ENCODE assay signal across 16 cellular contexts in genomic region chr16:11140466-11140865, GRCh38.
DNase-seq lines count a peak whose midpoint lies in the region; ATAC-seq and TF ChIP-seq lines count a peak whose summit lies in the region.
"Had no signal": no experiment of that assay in that cellular context is flagged by ENCODE, and none has a peak within 500 bp of the region (broad histone marks: within the 10 kb centered on the region; RNA-seq: fewer than 3 reads in every experiment).

No MANE protein-coding gene starts in this region.

- peaks cover 46% of the 10 kb centered on the region for H3K4me1 Mint-ChIP-seq in activated CD8-positive, alpha-beta memory T cell treated with anti-CD3 and anti-CD28 coated beads, Interleukin-2, amount 10 ng/mL, durations not matched to agents 7 days and 5 days
- peaks cover 20% of the 10 kb centered on the region for H3K4me1 Mint-ChIP-seq in Caco-2 (ENCODE audit: low read depth, unreplicated experiment)
- peaks cover 37% of the 10 kb centered on the region for H3K4me1 Mint-ChIP-seq in activated CD4-positive, alpha-beta memory T cell treated with anti-CD3 and anti-CD28 coated beads for 36 hours (ENCODE audit: low read depth)

- intact Hi-C loops in Caco-2 (cut with micrococcal nuclease; ENCODE audit: unreplicated experiment) = no loop called here
- intact Hi-C loops in activated CD4-positive, alpha-beta memory T cell treated with anti-CD3 and anti-CD28 coated beads for 36 hours (cut with micrococcal nuclease) = no loop called here

- no TSS peak for BruUV-seq in Caco-2 (replicated peaks; lab: Mats Ljungman, UMichigan)

- no peak for DNase-seq in activated CD8-positive, alpha-beta memory T cell treated with anti-CD3 and anti-CD28 coated beads, Interleukin-2, amount 10 ng/mL, durations not matched to agents 7 days and 5 days
- no peak for DNase-seq in activated CD8-positive, alpha-beta memory T cell treated with anti-CD3 and anti-CD28 coated beads, Interleukin-2, amount 50 U/mL, for 4 hours
- DNase-seq in Caco-2 = no peak
- no peak for DNase-seq in activated CD4-positive, alpha-beta memory T cell treated with anti-CD3 and anti-CD28 coated beads for 36 hours
- no peak for DNase-seq in mesendoderm
- no peak for DNase-seq in SIG-M5 treated with dmso at 0.1 percent for 504 hours (lab: John Stamatoyannopoulos, UW; ENCODE audit: unreplicated experiment)
- DNase-seq in stimulated activated CD4-positive, alpha-beta T cell treated with anti-CD3 and anti-CD28 coated beads, Interleukin-1b, Interleukin-23, amount 100 ng/mL, for 48 hours = no peak
- DNase-seq: Calu3; effector memory CD8-positive, alpha-beta T cell; GDM1; hippocampal formation; Kasumi-1; NCI-H1694; NCI-H446 had no signal

- peak overlapping the region; percentile 99 for H2AK5ac ChIP-seq in mesendoderm (ENCODE audit: low read length)

- H3K4me1 ChIP-seq in Caco-2 (peaks cover 23% of the 10 kb centered on the region), mesendoderm (ENCODE audit: control insufficient read depth, low read depth, low read length) (peaks cover 24% of the 10 kb centered on the region)
- H3K4me1 ChIP-seq: parathyroid adenoma had no signal

- no peaks in the 10 kb centered on the region for H3K9me3 ChIP-seq in Caco-2

- H3K4me3 ChIP-seq in Caco-2 (ENCODE audit: low read depth, low read length) (no peak overlapping the region), mesendoderm (ENCODE audit: low read length) (no peak overlapping the region)

- no peak overlapping the region for H4K8ac ChIP-seq in mesendoderm (ENCODE audit: low read depth, low read length)

- ATAC-seq in activated CD8-positive, alpha-beta memory T cell treated with anti-CD3 and anti-CD28 coated beads, Interleukin-2, amount 10 ng/mL, durations not matched to agents 7 days and 5 days = peak; percentile 14
- no peak for ATAC-seq in HG02759 (IDR thresholded peaks at IDR 0.05; ENCODE audit: unreplicated experiment)
- ATAC-seq: effector memory CD8-positive, alpha-beta T cell had no signal

- peak overlapping the region; percentile 45 for H3K56ac ChIP-seq in mesendoderm (ENCODE audit: low read length)

- H2BK15ac ChIP-seq in mesendoderm (replicated peaks; ENCODE audit: low read depth) = no peak overlapping the region

- H3K27ac Mint-ChIP-seq in activated CD8-positive, alpha-beta memory T cell treated with anti-CD3 and anti-CD28 coated beads, Interleukin-2, amount 10 ng/mL, durations not matched to agents 7 days and 5 days = peak overlapping the region; percentile 78
- H3K27ac Mint-ChIP-seq in Caco-2 (ENCODE audit: unreplicated experiment) = peak overlapping the region; percentile 72
- H3K27ac Mint-ChIP-seq in activated CD4-positive, alpha-beta memory T cell treated with anti-CD3 and anti-CD28 coated beads for 36 hours = peak overlapping the region; percentile 89

- no peaks in the 10 kb centered on the region for H3K9me3 Mint-ChIP-seq in activated CD8-positive, alpha-beta memory T cell treated with anti-CD3 and anti-CD28 coated beads, Interleukin-2, amount 10 ng/mL, durations not matched to agents 7 days and 5 days (ENCODE audit: low read depth)
- no peaks in the 10 kb centered on the region for H3K9me3 Mint-ChIP-seq in Caco-2 (ENCODE audit: unreplicated experiment)
- no peaks in the 10 kb centered on the region for H3K9me3 Mint-ChIP-seq in activated CD4-positive, alpha-beta memory T cell treated with anti-CD3 and anti-CD28 coated beads for 36 hours
- H3K9me3 Mint-ChIP-seq: effector memory CD8-positive, alpha-beta T cell had no signal

- H4K5ac ChIP-seq in mesendoderm (ENCODE audit: low read length) = no peak overlapping the region

- no peak overlapping the region for H3K9ac ChIP-seq in mesendoderm (ENCODE audit: low read length)
- H3K9ac ChIP-seq: parathyroid adenoma had no signal

- H2BK120ac ChIP-seq in mesendoderm (ENCODE audit: low read depth, low read length) = peak overlapping the region; percentile 1

- TF ChIP-seq CTCF in Caco-2 (IDR thresholded peaks at IDR 0.05; ENCODE audit: insufficient read depth in 1 of 2, low read depth in 1 of 2, low read length in 1 of 2, severe bottlenecking in 1 of 2, unreplicated experiment in 1 of 2) = no peak

- H3K18ac ChIP-seq in mesendoderm (ENCODE audit: low read length) = peak overlapping the region; percentile 4

- POLR2A ChIA-PET in Caco-2 (lab: Charles Lee) = interaction anchor here (1.0 kb wide), 1 partner anchor 116 kb away, joined by 6 read pairs; the partner anchor contains the start of gene SOCS1
- POLR2A ChIA-PET in activated CD4-positive, alpha-beta memory T cell treated with anti-CD3 and anti-CD28 coated beads for 36 hours (lab: Charles Lee) = interaction anchor here (0.9 kb wide), 1 partner anchor 36 kb away, joined by 3 read pairs; no protein-coding TSS in a partner anchor

- CTCF ChIA-PET in activated CD8-positive, alpha-beta memory T cell treated with anti-CD3 and anti-CD28 coated beads, Interleukin-2, amount 10 ng/mL, durations not matched to agents 7 days and 5 days (lab: Charles Lee) = interaction anchor here (0.8 to 1.0 kb wide), 2 partner anchors 14 to 20 kb away, joined by 3 read pairs; no protein-coding TSS in a partner anchor
- CTCF ChIA-PET in Caco-2 (lab: Charles Lee) = no interaction called here
- CTCF ChIA-PET in activated CD4-positive, alpha-beta memory T cell treated with anti-CD3 and anti-CD28 coated beads for 36 hours (lab: Charles Lee) = interaction anchor here (0.7 to 2.4 kb wide), 3 partner anchors 22 to 177 kb away, joined by 3 to 8 read pairs (median 4); no protein-coding TSS in a partner anchor

- no peak overlapping the region for H3K23ac ChIP-seq in mesendoderm (ENCODE audit: low read length)

- H3K79me1 ChIP-seq in mesendoderm (ENCODE audit: low read length) = no peaks in the 10 kb centered on the region

- peaks cover 18% of the 10 kb centered on the region for H3K36me3 Mint-ChIP-seq in activated CD8-positive, alpha-beta memory T cell treated with anti-CD3 and anti-CD28 coated beads, Interleukin-2, amount 10 ng/mL, durations not matched to agents 7 days and 5 days
- peaks cover 9% of the 10 kb centered on the region for H3K36me3 Mint-ChIP-seq in Caco-2 (ENCODE audit: insufficient read depth, unreplicated experiment)
- peaks cover 13% of the 10 kb centered on the region for H3K36me3 Mint-ChIP-seq in activated CD4-positive, alpha-beta memory T cell treated with anti-CD3 and anti-CD28 coated beads for 36 hours

- peak overlapping the region; percentile 75 for H2BK5ac ChIP-seq in mesendoderm (ENCODE audit: low read length)

- H3K4ac ChIP-seq in mesendoderm (ENCODE audit: low read depth, low read length) = peak overlapping the region; percentile 49

- no peak overlapping the region for H3K4me2 ChIP-seq in mesendoderm (ENCODE audit: low read length)

- no peaks in the 10 kb centered on the region for H3K79me2 ChIP-seq in mesendoderm (ENCODE audit: control insufficient read depth, insufficient read depth, low read length)
- H3K79me2 ChIP-seq: parathyroid adenoma had no signal

- no peaks in the 10 kb centered on the region for H3K36me3 ChIP-seq in Caco-2 (ENCODE audit: control insufficient read depth, insufficient read depth, low read length)
- no peaks in the 10 kb centered on the region for H3K36me3 ChIP-seq in mesendoderm (ENCODE audit: control insufficient read depth, insufficient read depth, low read length)

- H3K27me3 ChIP-seq in Caco-2 (replicated peaks; ENCODE audit: control insufficient read depth, insufficient read depth, low read length) (no peaks in the 10 kb centered on the region), mesendoderm (ENCODE audit: insufficient read depth, low read length, poor library complexity) (no peaks in the 10 kb centered on the region)

- H3K27me3 Mint-ChIP-seq in activated CD8-positive, alpha-beta memory T cell treated with anti-CD3 and anti-CD28 coated beads, Interleukin-2, amount 10 ng/mL, durations not matched to agents 7 days and 5 days = no peaks in the 10 kb centered on the region
- H3K27me3 Mint-ChIP-seq in Caco-2 (ENCODE audit: insufficient read depth, unreplicated experiment) = no peaks in the 10 kb centered on the region
- no peaks in the 10 kb centered on the region for H3K27me3 Mint-ChIP-seq in activated CD4-positive, alpha-beta memory T cell treated with anti-CD3 and anti-CD28 coated beads for 36 hours
- H3K27me3 Mint-ChIP-seq: effector memory CD8-positive, alpha-beta T cell had no signal

- no CpG with 5 or more reads among the region's 4 CpGs for WGBS in mesendoderm (ENCODE audit: extremely low coverage, insufficient coverage, low lambda C conversion rate)

- H3K4me3 Mint-ChIP-seq in activated CD8-positive, alpha-beta memory T cell treated with anti-CD3 and anti-CD28 coated beads, Interleukin-2, amount 10 ng/mL, durations not matched to agents 7 days and 5 days = no peak overlapping the region
- no peak overlapping the region for H3K4me3 Mint-ChIP-seq in Caco-2 (ENCODE audit: unreplicated experiment)
- H3K4me3 Mint-ChIP-seq in activated CD4-positive, alpha-beta memory T cell treated with anti-CD3 and anti-CD28 coated beads for 36 hours = no peak overlapping the region
- H3K4me3 Mint-ChIP-seq: effector memory CD8-positive, alpha-beta T cell had no signal

- H3K27ac ChIP-seq in mesendoderm (ENCODE audit: low read depth, low read length) = peak overlapping the region; percentile 83
- H3K27ac ChIP-seq: parathyroid adenoma had no signal
